ENCODE assay signal across 8 cellular contexts in genomic region chr1:27671964-27672749, GRCh38. TPM values are rescaled to one million over a fixed set of nuclear protein-coding genes. Genes with fewer than 3 reads are reported as not detected.
DNase-seq lines count a peak whose midpoint lies in the region; ATAC-seq and TF ChIP-seq lines count a peak whose summit lies in the region.

Gene IFI6 (minus strand): TSS chr1:27672192. CDS start chr1:27669314, 2,878 bp downstream.

- peaks cover 45% of the 10 kb centered on the region for H3K4me1 Mint-ChIP-seq in activated naive CD8-positive, alpha-beta T cell (ENCODE audit: low read depth)

- H3K27me3 Mint-ChIP-seq in activated naive CD8-positive, alpha-beta T cell: no peaks in the 10 kb centered on the region

- peak within 1 kb of the TSS; percentile 95 for H3K4me2 ChIP-seq in osteoblast (ENCODE audit: insufficient read depth, low read length)

- peak; percentile 40 for TF ChIP-seq CTCF in NB4 (IDR thresholded peaks at IDR 0.05; ENCODE audit: low read depth, low read length)
- TF ChIP-seq CTCF in osteoblast (IDR thresholded peaks at IDR 0.05; ENCODE audit: extremely low read depth, low read depth, low read length): peak; percentile 42
- TF ChIP-seq CTCF in thyroid gland (IDR thresholded peaks at IDR 0.05): peak in 5 of 6 experiments; percentile 8 to 51 (median 43)

- H4K20me1 ChIP-seq in osteoblast (ENCODE audit: insufficient read depth, low read length): no peaks in the 10 kb centered on the region

- peaks cover 4% of the 10 kb centered on the region for H3K36me3 Mint-ChIP-seq in activated naive CD8-positive, alpha-beta T cell

- intact Hi-C loops in thyroid gland (cut with DNase I): loop anchor here (5.0 to 10.0 kb wide), 2 partner anchors 55 to 163 kb away; partner anchors contain the start of genes FAM76A and PPP1R8

- H3K27ac ChIP-seq in osteoblast (ENCODE audit: low read depth, low read length) (peak within 1 kb of the TSS; percentile 70), thyroid gland (peak within 1 kb of the TSS; percentile 86 to 92 (median 91))

- H3K36me3 ChIP-seq in osteoblast (ENCODE audit: insufficient read depth, low read length) (no peaks in the 10 kb centered on the region), thyroid gland (no peaks in the 10 kb centered on the region)

- H3K9me3 ChIP-seq in osteoblast (ENCODE audit: low read depth, low read length) (no peaks in the 10 kb centered on the region), thyroid gland (no peaks in the 10 kb centered on the region)

- 0 to 1% methylated on average over 10 of the region's 10 CpGs for whole genome bisulfite sequencing in thyroid gland, 2 donors

- TF ChIP-seq POLR2A in NB4 (IDR thresholded peaks at IDR 0.05; ENCODE audit: extremely low read depth, insufficient read length) (no peak), thyroid gland (IDR thresholded peaks at IDR 0.05) (peak in 1 of 2 donors; percentile 84)

- peak; percentile 99 for ATAC-seq in SK-N-SH treated with all-trans-retinoic acid at 6 μM for 48 hours

- DNase-seq in GM03348 (ENCODE audit: low spot score) (peak; percentile 96), HCEC 1CT (peak; percentile 93), NB4 (ENCODE audit: low read depth) (peak; percentile 94), glomerular endothelial cell (ENCODE audit: extremely low read depth, low read depth, low spot score) (peak; percentile 88), osteoblast (ENCODE audit: insufficient read length, low spot score, missing footprints) (peak; percentile 99), thyroid gland (peak; percentile 96 to 97)

- H3K4me3 ChIP-seq in NB4 (ENCODE audit: low read depth, low read length) (peak within 1 kb of the TSS; percentile 58), osteoblast (ENCODE audit: insufficient read depth, low read length) (peak within 1 kb of the TSS; percentile 72), thyroid gland (replicated peaks in 1 of 3) (peak within 1 kb of the TSS in 2 of 3 donors; percentile 17 to 33)

- H3K27me3 ChIP-seq in osteoblast (ENCODE audit: insufficient read depth, low read length) (no peaks in the 10 kb centered on the region), thyroid gland (no peaks in the 10 kb centered on the region)

- H3K4me1 ChIP-seq in osteoblast (ENCODE audit: insufficient read depth, low read length): peaks cover 19% of the 10 kb centered on the region
- H3K4me1 ChIP-seq in thyroid gland: peaks cover 16 to 31% of the 10 kb centered on the region in 2 donors

- H3K27ac Mint-ChIP-seq in activated naive CD8-positive, alpha-beta T cell: peak within 1 kb of the TSS; percentile 91

- H3K9me3 Mint-ChIP-seq in activated naive CD8-positive, alpha-beta T cell (ENCODE audit: low read depth): no peaks in the 10 kb centered on the region

- H3K4me3 Mint-ChIP-seq in activated naive CD8-positive, alpha-beta T cell: peak within 1 kb of the TSS; percentile 92

- no peaks in the 10 kb centered on the region for H3K79me2 ChIP-seq in osteoblast (ENCODE audit: insufficient read depth, low read length)

- peak within 1 kb of the TSS; percentile 96 for H2AFZ ChIP-seq in osteoblast (ENCODE audit: low read length)

TF ChIP-seq in SK-N-SH treated with all-trans-retinoic acid at 6 μM for 48 hours, 23 proteins besides CTCF, POLR2A, EP300 and RAD21:
- TF ChIP-seq CSRNP3 (CRISPR knock-in tag; IDR thresholded peaks at IDR 0.05): no peak
- TF ChIP-seq PATZ1 (CRISPR knock-in tag; IDR thresholded peaks at IDR 0.05; ENCODE audit: borderline replicate concordance): no peak
- TF ChIP-seq ESRRG (CRISPR knock-in tag; IDR thresholded peaks at IDR 0.05): no peak
- no peak for TF ChIP-seq BACH2 (CRISPR knock-in tag; IDR thresholded peaks at IDR 0.05; ENCODE audit: borderline replicate concordance)
- no peak for TF ChIP-seq ARNTL (CRISPR knock-in tag; IDR thresholded peaks at IDR 0.05; ENCODE audit: borderline replicate concordance, low read depth)
- no peak for TF ChIP-seq ZNF8 (CRISPR knock-in tag; IDR thresholded peaks at IDR 0.05)
- TF ChIP-seq CSDC2 (CRISPR knock-in tag; IDR thresholded peaks at IDR 0.05): no peak
- no peak for TF ChIP-seq RARB (CRISPR knock-in tag; IDR thresholded peaks at IDR 0.05)
- TF ChIP-seq ZC3H10 (CRISPR knock-in tag; IDR thresholded peaks at IDR 0.05): no peak
- no peak for TF ChIP-seq ISL1 (CRISPR knock-in tag; IDR thresholded peaks at IDR 0.05)
- no peak for TF ChIP-seq PPARA (CRISPR knock-in tag; IDR thresholded peaks at IDR 0.05; ENCODE audit: borderline replicate concordance)
- no peak for TF ChIP-seq TOX (CRISPR knock-in tag; IDR thresholded peaks at IDR 0.05; ENCODE audit: borderline replicate concordance)
- no peak for TF ChIP-seq POU6F1 (CRISPR knock-in tag; IDR thresholded peaks at IDR 0.05; ENCODE audit: borderline replicate concordance, low read depth)
- TF ChIP-seq ZFP30 (CRISPR knock-in tag; IDR thresholded peaks at IDR 0.05): no peak

RNA-seq across cellular contexts. Expression of gene IFI6, which starts in this region (rescaled TPM):
- total RNA-seq in glomerular endothelial cell (32.6 and 277 TPM in 2 replicates), osteoblast (101 and 497 TPM in 2 replicates), thyroid gland (100 to 1,000 TPM; 120 to 174 (median 150) TPM)

Comparison
In these comparisons a context has a peak if more than half of its experiments do, and no peak if none do; other contexts are left out.
1. Peak in every context shown above with its lines: DNase-seq, ATAC-seq, H3K4me3 ChIP-seq and H3K27ac ChIP-seq.